In genomic region chr4:8403173-8403753, GRCh38 we compare ENCODE assay signal across 8 cellular contexts. TPM values are rescaled to one million over a fixed set of nuclear protein-coding genes. Genes with fewer than 3 reads are reported as not detected.
DNase-seq lines count a peak whose midpoint lies in the region; ATAC-seq, FAIRE-seq and TF ChIP-seq lines count a peak whose summit lies in the region.

No MANE protein-coding gene starts in this region.

- no peak overlapping the region for H3K27ac Mint-ChIP-seq in activated CD4-positive, alpha-beta T cell treated with anti-CD3 and anti-CD28 coated beads, Interleukin-2, amount 10 ng/mL, durations not matched to agents 7 days and 5 days

- peak; percentile 50 for FAIRE-seq in GM12892 (lab: Jason Lieb, UNC)

- no peaks in the 10 kb centered on the region for H3K27me3 Mint-ChIP-seq in activated CD4-positive, alpha-beta T cell treated with anti-CD3 and anti-CD28 coated beads, Interleukin-2, amount 10 ng/mL, durations not matched to agents 7 days and 5 days

- in situ Hi-C loops in ACHN (cut with HindIII; ENCODE audit: low pct_ligation_motif_present, low pct_unique_long_range_greater_than_20kb, low sequenced_read_pairs): no loop called here

- no peak for TF ChIP-seq POLR2A in GM12892 (IDR thresholded peaks at IDR 0.05; ENCODE audit: low read depth, low read length)

- H3K9me3 Mint-ChIP-seq in activated CD4-positive, alpha-beta T cell treated with anti-CD3 and anti-CD28 coated beads, Interleukin-2, amount 10 ng/mL, durations not matched to agents 7 days and 5 days: no peaks in the 10 kb centered on the region

- ATAC-seq in GM21447 (IDR thresholded peaks at IDR 0.05; ENCODE audit: unreplicated experiment): no peak

- H3K36me3 Mint-ChIP-seq in activated CD4-positive, alpha-beta T cell treated with anti-CD3 and anti-CD28 coated beads, Interleukin-2, amount 10 ng/mL, durations not matched to agents 7 days and 5 days (ENCODE audit: low read depth): no peaks in the 10 kb centered on the region

- no peaks in the 10 kb centered on the region for H3K4me1 Mint-ChIP-seq in activated CD4-positive, alpha-beta T cell treated with anti-CD3 and anti-CD28 coated beads, Interleukin-2, amount 10 ng/mL, durations not matched to agents 7 days and 5 days

- POLR2A ChIA-PET in activated CD4-positive, alpha-beta T cell treated with anti-CD3 and anti-CD28 coated beads, Interleukin-2, amount 10 ng/mL, durations not matched to agents 7 days and 5 days (lab: Charles Lee): no interaction called here

- no peak overlapping the region for H3K4me3 Mint-ChIP-seq in activated CD4-positive, alpha-beta T cell treated with anti-CD3 and anti-CD28 coated beads, Interleukin-2, amount 10 ng/mL, durations not matched to agents 7 days and 5 days

- CTCF ChIA-PET in activated CD4-positive, alpha-beta T cell treated with anti-CD3 and anti-CD28 coated beads, Interleukin-2, amount 10 ng/mL, durations not matched to agents 7 days and 5 days (lab: Charles Lee): interaction anchor here (1.0 to 1.8 kb wide), 2 partner anchors 23 to 226 kb away, joined by 3 to 6 read pairs; no protein-coding TSS in a partner anchor

- DNase-seq in ACHN (peak; percentile 65), GM12892 (ENCODE audit: insufficient read length) (peak; percentile 68), NCI-H2171 treated with DMSO at 0.1 percent for 48 hours (lab: John Stamatoyannopoulos, UW) (peak; percentile 46), lung microvascular endothelial cell (ENCODE audit: low read depth in 2 of 2) (peak; percentile 85 to 87)
- peak; percentile 40 for DNase-seq in activated CD4-positive, alpha-beta T cell treated with anti-CD3 and anti-CD28 coated beads, Interleukin-2, amount 10 ng/mL, durations not matched to agents 7 days and 5 days
- DNase-seq in effector CD8-positive, alpha-beta T cell (lab: John Stamatoyannopoulos, UW): peak; percentile 20
- DNase-seq in stimulated activated CD8-positive, alpha-beta memory T cell treated with anti-CD3 and anti-CD28 coated beads, Interleukin-4, amount 100 ng/mL, for 24 hours (ENCODE audit: low read depth): peak; percentile 41

RNA-seq across cellular contexts. Expression of gene ACOX3, which starts 37.3 kb away (rescaled TPM):
- polyA plus RNA-seq in GM12892 (2012; ENCODE audit: missing spikeins): 11.6 TPM
- 10 to 100 TPM; 13.8 to 15.4 TPM for total RNA-seq in activated CD4-positive, alpha-beta T cell treated with anti-CD3 and anti-CD28 coated beads, Interleukin-2, amount 10 ng/mL, durations not matched to agents 7 days and 5 days
- 22.6 and 24.0 TPM in 2 replicates for total RNA-seq in lung microvascular endothelial cell

RNA-seq across cellular contexts. Expression of gene TRMT44, which starts 37.3 kb away (rescaled TPM):
- polyA plus RNA-seq in GM12892 (2012; ENCODE audit: missing spikeins): 7.0 TPM
- 10 to 100 TPM; 17.5 to 21.4 TPM for total RNA-seq in activated CD4-positive, alpha-beta T cell treated with anti-CD3 and anti-CD28 coated beads, Interleukin-2, amount 10 ng/mL, durations not matched to agents 7 days and 5 days
- 6.3 and 9.9 TPM in 2 replicates for total RNA-seq in lung microvascular endothelial cell

Comparison
In these comparisons a context has a peak if more than half of its experiments do, and no peak if none do; other contexts are left out.
1. DNase-seq: peak in every context shown above with its lines; median percentile 86 in lung microvascular endothelial cell; 68 in GM12892; 65 in ACHN; 46 in NCI-H2171 treated with DMSO at 0.1 percent for 48 hours; 41 in stimulated activated CD8-positive, alpha-beta memory T cell treated with anti-CD3 and anti-CD28 coated beads, Interleukin-4, amount 100 ng/mL, for 24 hours; 40 in activated CD4-positive, alpha-beta T cell treated with anti-CD3 and anti-CD28 coated beads, Interleukin-2, amount 10 ng/mL, durations not matched to agents 7 days and 5 days; 20 in effector CD8-positive, alpha-beta T cell.